Comparison of ENCODE assay signal across 8 cellular contexts in genomic region chr17:45310380-45311324, GRCh38. TPM values are rescaled to one million over a fixed set of nuclear protein-coding genes. Genes with fewer than 3 reads are reported as not detected.
DNase-seq lines count a peak whose midpoint lies in the region; ATAC-seq and TF ChIP-seq lines count a peak whose summit lies in the region.

No MANE protein-coding gene starts in this region.

- peaks cover 1% of the 10 kb centered on the region for H3K9me3 Mint-ChIP-seq in glutamatergic neuron (ENCODE audit: unreplicated experiment)
- no peaks in the 10 kb centered on the region for H3K9me3 Mint-ChIP-seq in stimulated activated naive B cell treated with anti-CD40 and anti-IgM and Interleukin-4, amounts not matched to agents 10 μg/mL and 1 μg/mL and 100 μg/mL, for 72 hours

- ATAC-seq in stimulated activated naive B cell treated with anti-CD40 and anti-IgM and Interleukin-4, amounts not matched to agents 10 μg/mL and 1 μg/mL and 100 μg/mL, for 72 hours (replicated peaks), result no peak
- no peak for ATAC-seq in GM19467 (IDR thresholded peaks at IDR 0.05; ENCODE audit: unreplicated experiment)

- H3K4me3 Mint-ChIP-seq in glutamatergic neuron (ENCODE audit: unreplicated experiment), result no peak overlapping the region
- H3K4me3 Mint-ChIP-seq in stimulated activated naive B cell treated with anti-CD40 and anti-IgM and Interleukin-4, amounts not matched to agents 10 μg/mL and 1 μg/mL and 100 μg/mL, for 72 hours, result peak overlapping the region; percentile 81 to 94

- H3K27me3 Mint-ChIP-seq in glutamatergic neuron (ENCODE audit: unreplicated experiment), result peaks cover 3% of the 10 kb centered on the region
- H3K27me3 Mint-ChIP-seq in stimulated activated naive B cell treated with anti-CD40 and anti-IgM and Interleukin-4, amounts not matched to agents 10 μg/mL and 1 μg/mL and 100 μg/mL, for 72 hours, result no peaks in the 10 kb centered on the region

- no peak for TF ChIP-seq CTCF in glutamatergic neuron (IDR thresholded peaks at IDR 0.05; ENCODE audit: partially characterized antibody, unreplicated experiment)
- TF ChIP-seq CTCF in GM13976 (IDR thresholded peaks at IDR 0.05; ENCODE audit: borderline replicate concordance, control extremely low read depth, extremely low read depth, insufficient read depth, missing control alignments), result no peak

- in situ Hi-C loops in GM13976 (cut with MboI; ENCODE audit: low sequenced_read_pairs, unreplicated experiment), result no loop called here

- H3K4me1 Mint-ChIP-seq in glutamatergic neuron (ENCODE audit: low read depth, unreplicated experiment), result peaks cover 34% of the 10 kb centered on the region
- H3K4me1 Mint-ChIP-seq in stimulated activated naive B cell treated with anti-CD40 and anti-IgM and Interleukin-4, amounts not matched to agents 10 μg/mL and 1 μg/mL and 100 μg/mL, for 72 hours, result peaks cover 57 to 84% of the 10 kb centered on the region in 2 donors

- DNase-seq in NCI-H1694 treated with DMSO at 0.1 percent for 48 hours (lab: John Stamatoyannopoulos, UW), result peak; percentile 22
- no peak for DNase-seq in NCI-H1694 (lab: John Stamatoyannopoulos, UW)
- peak; percentile 82 for DNase-seq in OCI-M1 (lab: John Stamatoyannopoulos, UW)
- DNase-seq in glutamatergic neuron, result no peak
- DNase-seq in stimulated activated naive B cell treated with anti-CD40 and anti-IgM and Interleukin-4, amounts not matched to agents 10 μg/mL and 1 μg/mL and 100 μg/mL, for 72 hours, result no peak
- no peak for DNase-seq in GM13976 (ENCODE audit: low spot score)
- no peak for DNase-seq in HK-2 (ENCODE audit: unreplicated experiment)

- H3K36me3 Mint-ChIP-seq in glutamatergic neuron (ENCODE audit: unreplicated experiment), result no peaks in the 10 kb centered on the region
- H3K36me3 Mint-ChIP-seq in stimulated activated naive B cell treated with anti-CD40 and anti-IgM and Interleukin-4, amounts not matched to agents 10 μg/mL and 1 μg/mL and 100 μg/mL, for 72 hours, result peaks cover 70 to 88% of the 10 kb centered on the region in 2 donors

- H3K27ac Mint-ChIP-seq in glutamatergic neuron (ENCODE audit: unreplicated experiment), result peak overlapping the region; percentile 55
- H3K27ac Mint-ChIP-seq in stimulated activated naive B cell treated with anti-CD40 and anti-IgM and Interleukin-4, amounts not matched to agents 10 μg/mL and 1 μg/mL and 100 μg/mL, for 72 hours, result peak overlapping the region; percentile 97

RNA-seq across cellular contexts. Expression of gene MAP3K14, which starts 6.2 kb away (rescaled TPM):
- total RNA-seq in glutamatergic neuron (ENCODE audit: unreplicated experiment), result 5.7 TPM

RNA-seq across cellular contexts. Expression of gene SPATA32, which starts 48.8 kb away (rescaled TPM):
- total RNA-seq in glutamatergic neuron (ENCODE audit: unreplicated experiment), result not detected

Comparison
In these comparisons a context has a peak if more than half of its experiments do, and no peak if none do; other contexts are left out.
1. DNase-seq: peak in NCI-H1694 treated with DMSO at 0.1 percent for 48 hours (single experiment) and OCI-M1 (single experiment); none in NCI-H1694 (single experiment), glutamatergic neuron (single experiment), stimulated activated naive B cell treated with anti-CD40 and anti-IgM and Interleukin-4, amounts not matched to agents 10 μg/mL and 1 μg/mL and 100 μg/mL, for 72 hours (single experiment), GM13976 (single experiment) and HK-2 (single experiment).